1 cellular context compared by ENCODE assay signal in the genomic region with DNA sequence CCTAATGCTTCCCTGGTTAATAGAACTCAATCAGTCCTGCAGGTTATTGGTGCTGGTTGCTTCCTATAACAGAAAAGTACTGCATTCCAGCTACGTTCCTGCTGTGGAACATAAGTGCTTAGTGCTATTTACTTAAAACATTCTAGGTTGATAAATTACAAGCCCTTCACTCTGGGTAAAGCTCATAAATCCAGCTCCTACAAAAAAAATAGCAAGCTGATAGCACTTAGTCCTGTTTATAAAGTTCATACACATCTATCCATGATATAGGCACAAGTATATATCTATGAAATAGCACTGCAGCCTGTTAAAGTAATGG.
TF ChIP-seq lines count a peak whose summit lies in the region.

No MANE protein-coding gene starts in this region.

TF ChIP-seq in IMR-90, 13 proteins besides CTCF, POLR2A, EP300 and RAD21:
- no peak for TF ChIP-seq SMC3 (IDR thresholded peaks at IDR 0.05; ENCODE audit: low read depth, low read length)
- TF ChIP-seq, protein P1, sequence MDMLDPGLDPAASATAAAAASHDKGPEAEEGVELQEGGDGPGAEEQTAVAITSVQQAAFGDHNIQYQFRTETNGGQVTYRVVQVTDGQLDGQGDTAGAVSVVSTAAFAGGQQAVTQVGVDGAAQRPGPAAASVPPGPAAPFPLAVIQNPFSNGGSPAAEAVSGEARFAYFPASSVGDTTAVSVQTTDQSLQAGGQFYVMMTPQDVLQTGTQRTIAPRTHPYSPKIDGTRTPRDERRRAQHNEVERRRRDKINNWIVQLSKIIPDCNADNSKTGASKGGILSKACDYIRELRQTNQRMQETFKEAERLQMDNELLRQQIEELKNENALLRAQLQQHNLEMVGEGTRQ (IDR thresholded peaks at IDR 0.05; ENCODE audit: low read depth, low read length), result no peak
- no peak for TF ChIP-seq BHLHE40 (IDR thresholded peaks at IDR 0.05; ENCODE audit: low read depth, low read length)
TF ChIP-seq in IMR-90: peak in this region for 0.
